ENCODE assay signal across 15 cellular contexts in the genomic region with DNA sequence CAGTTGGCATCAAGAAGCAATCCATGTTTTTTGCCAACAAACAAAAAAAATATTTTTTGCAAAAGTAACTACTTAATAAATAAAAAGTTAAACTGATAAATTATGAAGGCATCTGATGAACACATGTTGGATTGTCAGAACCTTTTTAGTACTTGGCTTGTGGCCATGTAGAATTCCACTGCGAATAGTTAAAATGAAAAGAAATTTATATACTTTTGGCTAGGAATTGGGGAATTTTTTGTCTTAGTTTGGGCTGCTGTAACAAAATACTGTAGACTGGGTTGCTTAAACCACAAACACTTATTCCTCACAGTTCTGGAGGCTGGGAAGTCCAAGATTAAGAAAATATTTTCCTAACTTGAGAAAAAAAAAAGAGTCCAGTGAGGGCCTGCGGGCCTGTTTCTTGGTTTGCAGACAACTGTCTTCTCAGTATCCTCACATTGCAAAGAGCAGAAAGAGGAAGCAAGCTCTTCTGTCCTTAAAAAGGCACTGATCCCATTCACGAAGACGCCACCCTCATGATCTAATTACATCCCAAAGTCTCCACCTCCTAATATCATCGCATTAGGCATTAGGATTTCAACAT.
A peak's percentile ranks its signal among the peaks of the same experiment; 100 is the strongest.
DNase-seq lines count a peak whose midpoint lies in the region; ATAC-seq lines count a peak whose summit lies in the region.
"Had no signal": no experiment of that assay in that cellular context is flagged by ENCODE, and none has a peak within 500 bp of the region (broad histone marks: within the 10 kb centered on the region; RNA-seq: fewer than 3 reads in every experiment).

No MANE protein-coding gene starts in this region.

- intact Hi-C loops in cardiac septum (cut with DNase I), result no loop called here

- peaks cover 21% of the 10 kb centered on the region for H3K4me1 Mint-ChIP-seq in stimulated activated naive CD8-positive, alpha-beta T cell treated with anti-CD3 and anti-CD28 coated beads, Interleukin-15, Interleukin-2, amounts not matched to agents 100 ng/mL and 50 ng/mL, for 24 hours (ENCODE audit: low read depth)

- H3K4me3 Mint-ChIP-seq in stimulated activated naive CD8-positive, alpha-beta T cell treated with anti-CD3 and anti-CD28 coated beads, Interleukin-15, Interleukin-2, amounts not matched to agents 100 ng/mL and 50 ng/mL, for 24 hours, result no peak overlapping the region
- H3K4me3 Mint-ChIP-seq: CD4-positive, alpha-beta memory T cell had no signal

- no peak for DNase-seq in stimulated activated naive CD8-positive, alpha-beta T cell treated with anti-CD3 and anti-CD28 coated beads, Interleukin-15, Interleukin-2, amounts not matched to agents 100 U/mL and 50 U/mL, for 24 hours
- DNase-seq in OCI-M1 (lab: John Stamatoyannopoulos, UW) (peak; percentile 78), epidermal melanocyte (ENCODE audit: insufficient read length, low spot score) (peak; percentile 44), ureter (ENCODE audit: low spot score) (no peak), cardiac septum (ENCODE audit: low spot score) (no peak), SW 1271 (lab: John Stamatoyannopoulos, UW) (no peak)
- DNase-seq: CD4-positive, alpha-beta memory T cell; DND-41; IMR-90; NCI-H1436; NCI-H2029 treated with DMSO at 0.1 percent for 48 hours; NCI-H510A treated with DMSO at 0.1 percent for 48 hours; RPMI8226 had no signal

- peaks cover 37% of the 10 kb centered on the region for H3K36me3 Mint-ChIP-seq in stimulated activated naive CD8-positive, alpha-beta T cell treated with anti-CD3 and anti-CD28 coated beads, Interleukin-15, Interleukin-2, amounts not matched to agents 100 ng/mL and 50 ng/mL, for 24 hours (ENCODE audit: low read depth)

- ATAC-seq in stimulated activated naive CD8-positive, alpha-beta T cell treated with anti-CD3 and anti-CD28 coated beads, Interleukin-15, Interleukin-2, amounts not matched to agents 100 U/mL and 50 U/mL, for 24 hours, result no peak
- ATAC-seq in HG02885 (IDR thresholded peaks at IDR 0.05; ENCODE audit: poor library complexity, unreplicated experiment), result no peak

- H3K27ac Mint-ChIP-seq in stimulated activated naive CD8-positive, alpha-beta T cell treated with anti-CD3 and anti-CD28 coated beads, Interleukin-15, Interleukin-2, amounts not matched to agents 100 ng/mL and 50 ng/mL, for 24 hours, result peak overlapping the region; percentile 62

- H3K9me3 Mint-ChIP-seq in stimulated activated naive CD8-positive, alpha-beta T cell treated with anti-CD3 and anti-CD28 coated beads, Interleukin-15, Interleukin-2, amounts not matched to agents 100 ng/mL and 50 ng/mL, for 24 hours, result peaks cover 3% of the 10 kb centered on the region
- H3K9me3 Mint-ChIP-seq: CD4-positive, alpha-beta memory T cell had no signal

- H3K27me3 Mint-ChIP-seq in stimulated activated naive CD8-positive, alpha-beta T cell treated with anti-CD3 and anti-CD28 coated beads, Interleukin-15, Interleukin-2, amounts not matched to agents 100 ng/mL and 50 ng/mL, for 24 hours, result no peaks in the 10 kb centered on the region
- H3K27me3 Mint-ChIP-seq: CD4-positive, alpha-beta memory T cell had no signal

Comparison
In these comparisons a context has a peak if more than half of its experiments do, and no peak if none do; other contexts are left out.
1. DNase-seq: peak in OCI-M1 (single experiment) and epidermal melanocyte (single experiment); none in stimulated activated naive CD8-positive, alpha-beta T cell treated with anti-CD3 and anti-CD28 coated beads, Interleukin-15, Interleukin-2, amounts not matched to agents 100 U/mL and 50 U/mL, for 24 hours (single experiment), ureter (single experiment), cardiac septum (single experiment) and SW 1271 (0 of 2).